17 cellular contexts compared by ENCODE assay signal in the genomic region with DNA sequence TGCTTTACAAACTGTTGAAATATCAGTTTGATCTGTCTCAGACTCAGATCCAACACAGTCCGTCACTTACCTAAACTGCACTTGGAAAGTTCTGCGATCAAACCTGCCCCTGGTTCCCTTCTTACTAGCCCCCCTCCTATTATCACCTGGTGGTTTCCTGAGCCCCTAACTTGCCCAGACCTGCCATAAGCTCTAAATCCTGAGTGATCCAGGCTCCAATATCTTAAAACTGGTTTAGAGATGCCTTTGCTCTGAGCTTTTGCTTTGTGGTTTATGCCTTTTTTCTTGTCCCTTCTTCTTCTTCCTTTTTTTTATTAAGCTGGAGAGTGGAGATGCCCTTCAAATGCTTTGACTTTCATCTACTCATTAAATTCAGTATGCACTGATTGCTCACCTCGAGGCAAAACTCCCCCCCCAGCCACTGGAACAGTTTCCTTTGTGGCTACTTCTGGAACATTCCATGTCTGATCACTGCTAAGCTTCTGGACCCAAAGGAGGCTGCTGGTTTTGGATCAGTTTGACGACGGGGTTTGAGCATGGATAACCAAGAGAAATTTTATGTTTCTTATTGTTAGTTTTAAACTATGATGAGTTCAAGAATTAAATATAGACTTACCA. TPM values are rescaled to one million over a fixed set of nuclear protein-coding genes. Genes with fewer than 3 reads are reported as not detected.
DNase-seq lines count a peak whose midpoint lies in the region; ATAC-seq, FAIRE-seq and TF ChIP-seq lines count a peak whose summit lies in the region.
"Had no signal": no experiment of that assay in that cellular context is flagged by ENCODE, and none has a peak within 500 bp of the region (broad histone marks: within the 10 kb centered on the region; RNA-seq: fewer than 3 reads in every experiment).

No MANE protein-coding gene starts in this region.

- H3K27me3 Mint-ChIP-seq in type B pancreatic cell = peaks cover 17% of the 10 kb centered on the region
- H3K27me3 Mint-ChIP-seq in activated CD4-positive, alpha-beta memory T cell treated with anti-CD3 and anti-CD28 coated beads, Interleukin-2, amount 10 ng/mL, durations not matched to agents 7 days and 5 days = peaks cover 27% of the 10 kb centered on the region

- H3K4me3 ChIP-seq in HUES6 (ENCODE audit: low read depth, low read length) = no peak overlapping the region
- H3K4me3 ChIP-seq in K562 = no peak overlapping the region
- H3K4me3 ChIP-seq: PC-9, SK-N-MC had no signal

- peaks cover 13% of the 10 kb centered on the region for H3K4me1 Mint-ChIP-seq in type B pancreatic cell (ENCODE audit: unreplicated experiment)
- peaks cover 8% of the 10 kb centered on the region for H3K4me1 Mint-ChIP-seq in activated CD4-positive, alpha-beta memory T cell treated with anti-CD3 and anti-CD28 coated beads, Interleukin-2, amount 10 ng/mL, durations not matched to agents 7 days and 5 days

- TF ChIP-seq POLR2A in K562 (conservative IDR thresholded peaks at IDR 0.05) = no peak

- BruUV-seq in K562 (replicated peaks; lab: Mats Ljungman, UMichigan) = no TSS peak

- no peak overlapping the region for H2AFZ ChIP-seq in K562 (ENCODE audit: low read depth, low read length)
- H2AFZ ChIP-seq: PC-9 had no signal

- no peaks in the 10 kb centered on the region for H3K9me1 ChIP-seq in K562 (ENCODE audit: control insufficient read depth, insufficient read depth, low read length)

- CTCF ChIA-PET in K562 (lab: Yijun Ruan, JAX; ENCODE audit: low intra/inter-chr PET ratio) = no interaction called here
- CTCF ChIA-PET in activated CD4-positive, alpha-beta memory T cell treated with anti-CD3 and anti-CD28 coated beads, Interleukin-2, amount 10 ng/mL, durations not matched to agents 7 days and 5 days (lab: Charles Lee) = interaction anchor here (0.7 to 3.5 kb wide), 3 partner anchors 11 to 130 kb away, joined by 3 to 20 read pairs (median 15); no protein-coding TSS in a partner anchor

- H3K4me1 ChIP-seq in HUES6 (ENCODE audit: control insufficient read depth, insufficient read depth, low read length) (peaks cover 23% of the 10 kb centered on the region), K562 (replicated peaks in 1 of 2; ENCODE audit: control insufficient read depth in 2 of 2, insufficient read depth in 2 of 2, low read length in 2 of 2) (peaks cover 4 to 18% of the 10 kb centered on the region in 2 experiments; a peak in 3 of 5 replicates)

- peak overlapping the region; percentile 96; the same call in 1 of the 2 replicates for H3K27ac ChIP-seq in HUES6 (ENCODE audit: low read depth, low read length)
- no peak overlapping the region for H3K27ac ChIP-seq in K562 (ENCODE audit: extremely low read depth, low read depth, low read length)
- H3K27ac ChIP-seq: C4-2B, PC-9, SK-N-MC had no signal

- no peaks in the 10 kb centered on the region for H3K36me3 ChIP-seq in HUES6 (ENCODE audit: control insufficient read depth, insufficient read depth, low read length)
- H3K36me3 ChIP-seq in K562 (ENCODE audit: control insufficient read depth, insufficient read depth, low read length) = no peaks in the 10 kb centered on the region

- H4K20me1 ChIP-seq in K562 (replicated peaks; ENCODE audit: control insufficient read depth, insufficient read depth, low read length) = no peaks in the 10 kb centered on the region

- TF ChIP-seq CTCF in K562 (IDR thresholded peaks at IDR 0.05 in 2 of 3, conservative IDR thresholded peaks at IDR 0.05 in 1 of 3; ENCODE audit: insufficient read depth in 2 of 3, low read depth in 1 of 3, low read length in 3 of 3) = no peak
- TF ChIP-seq CTCF in type B pancreatic cell (conservative IDR thresholded peaks at IDR 0.05) = no peak

- H3K27me3 ChIP-seq in HUES6 (ENCODE audit: control insufficient read depth, insufficient read depth, low read length) (no peaks in the 10 kb centered on the region), K562 (ENCODE audit: control insufficient read depth in 2 of 2, insufficient read depth in 2 of 2, low read length in 2 of 2) (no peaks in the 10 kb centered on the region; a peak in 1 of 5 replicates)

- no peak overlapping the region for H3K4me2 ChIP-seq in K562 (ENCODE audit: insufficient read depth, low read length)
- H3K4me2 ChIP-seq: PC-9 had no signal

- peak overlapping the region; percentile 44 for H3K4me3 Mint-ChIP-seq in type B pancreatic cell
- no peak overlapping the region for H3K4me3 Mint-ChIP-seq in activated CD4-positive, alpha-beta memory T cell treated with anti-CD3 and anti-CD28 coated beads, Interleukin-2, amount 10 ng/mL, durations not matched to agents 7 days and 5 days

- no peak for TF ChIP-seq RAD21 in K562 (CRISPR knock-in tag; conservative IDR thresholded peaks at IDR 0.05 in 1 of 2, IDR thresholded peaks at IDR 0.05 in 1 of 2)

- POLR2A ChIA-PET in K562 (lab: Yijun Ruan, JAX) = interaction anchor here (0.8 kb wide), 1 partner anchor 63 kb away, joined by 3 read pairs; no protein-coding TSS in a partner anchor
- POLR2A ChIA-PET in activated CD4-positive, alpha-beta memory T cell treated with anti-CD3 and anti-CD28 coated beads, Interleukin-2, amount 10 ng/mL, durations not matched to agents 7 days and 5 days (lab: Charles Lee) = interaction anchor here (0.6 kb wide), 1 partner anchor 278 kb away, joined by 3 read pairs; no protein-coding TSS in a partner anchor

- peaks cover 4% of the 10 kb centered on the region; the same call in 2 of the 3 replicates for H3K79me2 ChIP-seq in K562 (ENCODE audit: control insufficient read depth, insufficient read depth, low read length)

- H3K27ac Mint-ChIP-seq in type B pancreatic cell = peak overlapping the region; percentile 64
- H3K27ac Mint-ChIP-seq in activated CD4-positive, alpha-beta memory T cell treated with anti-CD3 and anti-CD28 coated beads, Interleukin-2, amount 10 ng/mL, durations not matched to agents 7 days and 5 days = no peak overlapping the region

- no peaks in the 10 kb centered on the region for H3K9me3 ChIP-seq in HUES6 (ENCODE audit: control insufficient read depth, insufficient read depth, low read depth, low read length)
- H3K9me3 ChIP-seq in K562 (replicated peaks; ENCODE audit: control insufficient read depth, insufficient read depth, low read depth, low read length) = no peaks in the 10 kb centered on the region

- no peaks in the 10 kb centered on the region for H3K9me3 Mint-ChIP-seq in type B pancreatic cell
- no peaks in the 10 kb centered on the region for H3K9me3 Mint-ChIP-seq in activated CD4-positive, alpha-beta memory T cell treated with anti-CD3 and anti-CD28 coated beads, Interleukin-2, amount 10 ng/mL, durations not matched to agents 7 days and 5 days

- peak; percentile 11 for FAIRE-seq in K562 (lab: Jason Lieb, UNC)

- DNase-seq in K562 (ENCODE audit: extremely low read depth in 1 of 4, low spot score in 3 of 4) (no peak), mesenteric fat pad (ENCODE audit: low spot score) (peak; percentile 53), type B pancreatic cell (ENCODE audit: extremely low spot score, unreplicated experiment) (no peak), G401 (ENCODE audit: low spot score) (no peak)
- no peak for DNase-seq in activated CD4-positive, alpha-beta memory T cell treated with anti-CD3 and anti-CD28 coated beads, Interleukin-2, amount 10 ng/mL, durations not matched to agents 7 days and 5 days
- DNase-seq: DMS153, HCEC 1CT, KBM-7, NCI-H1436, NCI-H2029 treated with DMSO at 0.1 percent for 48 hours, NCI-H510A, NCI-H82, PC-9 had no signal

- 51% methylated on average over 5 of the region's 5 CpGs for whole genome bisulfite sequencing in K562 (ENCODE audit: insufficient coverage, low coverage, missing lambda C conversion rate)

- peak overlapping the region; percentile 18 for H3K9ac ChIP-seq in HUES6 (ENCODE audit: low read length)
- H3K9ac ChIP-seq in K562 (ENCODE audit: insufficient read depth in 1 of 2, low read depth in 2 of 2, low read length in 2 of 2) = no peak overlapping the region

- in situ Hi-C loops in K562 (cut with MboI) = no loop called here
- in situ Hi-C loops in G401 (cut with HindIII; ENCODE audit: low sequenced_read_pairs) = loop anchor here (10.0 kb wide), 1 partner anchor 126 kb away; no protein-coding TSS in a partner anchor

- intact Hi-C loops in K562 (cut with micrococcal nuclease) = no loop called here

- no peaks in the 10 kb centered on the region for H3K36me3 Mint-ChIP-seq in type B pancreatic cell
- no peaks in the 10 kb centered on the region for H3K36me3 Mint-ChIP-seq in activated CD4-positive, alpha-beta memory T cell treated with anti-CD3 and anti-CD28 coated beads, Interleukin-2, amount 10 ng/mL, durations not matched to agents 7 days and 5 days (ENCODE audit: low read depth)

- ATAC-seq in K562 (no peak), GM18868 (IDR thresholded peaks at IDR 0.05; ENCODE audit: unreplicated experiment) (no peak)

- TF ChIP-seq EP300 in K562 (IDR thresholded peaks at IDR 0.05; ENCODE audit: low read length) = no peak

RNA-seq across cellular contexts. Expression of a gene that starts 3.5 kb away (rescaled TPM):
- total RNA-seq in K562 (2011; cell fraction: chromatin; rRNA removed; ENCODE audit: low replicate concordance) = 44.6 and 111 TPM in 2 replicates
- 156 and 174 TPM in 2 replicates for total RNA-seq in K562 (2011; cell fraction: nucleolus; rRNA removed)
- total RNA-seq in K562 (2011; cell fraction: nucleoplasm; rRNA removed) = 97.9 and 116 TPM in 2 replicates
- 16.2 and 23.0 TPM in 2 replicates for total RNA-seq in K562 (2014; rRNA removed)
- total RNA-seq in K562 (2014; rRNA removed; fragmentation: Illumina TruSeq; extraction: Trizol) = 5.0 and 7.3 TPM in 2 replicates
- total RNA-seq in K562 (2015; rRNA removed; fragmentation: Illumina TruSeq; extraction: Trizol) = 2.1 and 2.6 TPM in 2 replicates
- total RNA-seq in K562 (2021) = 17.3 and 23.4 TPM in 2 replicates
- polyA plus RNA-seq in K562 (2011; rRNA removed) = 32.7 and 46.8 TPM in 2 replicates
- polyA plus RNA-seq in K562 (2011; cell fraction: cytosol; rRNA removed) = 32.7 and 54.9 TPM in 2 replicates
- 27.1 and 62.6 TPM in 2 replicates for polyA plus RNA-seq in K562 (2011; cell fraction: nucleus; rRNA removed)
- 14.7 and 25.7 TPM in 2 replicates for polyA plus RNA-seq in K562 (2012)
- polyA plus RNA-seq in K562 (2014; fragmentation: Illumina TruSeq; extraction: Trizol) = 9.9 and 13.4 TPM in 2 replicates
- 1 to 10 TPM; 1.7 to 2.3 TPM for polyA plus RNA-seq in K562 (2014; fragmentation: Nextera tagmentation; extraction: Ambion mirVana)
- 13.6 and 16.4 TPM in 2 replicates for polyA plus RNA-seq in K562 (2014; rRNA removed)
- 21.7 and 62.1 TPM in 2 replicates for polyA minus RNA-seq in K562 (2011; rRNA and poly(A)+ RNA removed)
- polyA minus RNA-seq in K562 (2011; cell fraction: cytosol; rRNA and poly(A)+ RNA removed) = 25.3 and 52.3 TPM in 2 replicates
- polyA minus RNA-seq in K562 (2011; cell fraction: nucleus; rRNA and poly(A)+ RNA removed) = 20.0 and 20.7 TPM in 2 replicates
- 339 TPM for total RNA-seq in mesenteric fat pad
- total RNA-seq in type B pancreatic cell (ENCODE audit: low replicate concordance) = 46.0 and 70.7 TPM in 2 replicates
- 47.2 and 80.4 TPM in 2 replicates for total RNA-seq in G401 (2014; rRNA removed; shearing (Covaris generic))
- total RNA-seq in activated CD4-positive, alpha-beta memory T cell treated with anti-CD3 and anti-CD28 coated beads, Interleukin-2, amount 10 ng/mL, durations not matched to agents 7 days and 5 days = under 1 TPM; 0.05 to 0.40 TPM

RNA-seq across cellular contexts. Expression of a gene that starts 43.9 kb away (rescaled TPM):
- not detected in 2 replicates for total RNA-seq in K562 (2011; cell fraction: chromatin; rRNA removed; ENCODE audit: low replicate concordance)
- not detected in 2 replicates for total RNA-seq in K562 (2011; cell fraction: nucleolus; rRNA removed)
- total RNA-seq in K562 (2011; cell fraction: nucleoplasm; rRNA removed) = not detected in 2 replicates
- total RNA-seq in K562 (2014; rRNA removed) (not detected in 2 replicates), K562 (2014; rRNA removed; fragmentation: Illumina TruSeq; extraction: Trizol) (not detected in 2 replicates), K562 (2015; rRNA removed; fragmentation: Illumina TruSeq; extraction: Trizol) (not detected in 2 replicates), K562 (2021) (0.09 TPM in 2 replicates), mesenteric fat pad (0.58 TPM), type B pancreatic cell (ENCODE audit: low replicate concordance) (38.3 and 92.6 TPM in 2 replicates)
- polyA plus RNA-seq in K562 (2011; rRNA removed) (not detected in 2 replicates), K562 (2014; fragmentation: Illumina TruSeq; extraction: Trizol) (not detected in 2 replicates), K562 (2014; fragmentation: Nextera tagmentation; extraction: Ambion mirVana) (not detected), K562 (2014; rRNA removed) (not detected in 2 replicates)
- not detected in 2 replicates for polyA plus RNA-seq in K562 (2011; cell fraction: cytosol; rRNA removed)
- not detected in 2 replicates for polyA plus RNA-seq in K562 (2011; cell fraction: nucleus; rRNA removed)
- not detected in 2 replicates for polyA plus RNA-seq in K562 (2012)
- polyA minus RNA-seq in K562 (2011; rRNA and poly(A)+ RNA removed) = not detected in 2 replicates
- polyA minus RNA-seq in K562 (2011; cell fraction: cytosol; rRNA and poly(A)+ RNA removed) = not detected in 2 replicates
- not detected in 2 replicates for polyA minus RNA-seq in K562 (2011; cell fraction: nucleus; rRNA and poly(A)+ RNA removed)
- total RNA-seq in G401 (2014; rRNA removed; shearing (Covaris generic)) = not detected in 2 replicates
- not detected for total RNA-seq in activated CD4-positive, alpha-beta memory T cell treated with anti-CD3 and anti-CD28 coated beads, Interleukin-2, amount 10 ng/mL, durations not matched to agents 7 days and 5 days
- total RNA-seq: PC-9 had no signal

Comparison
In these comparisons a context has a peak if more than half of its experiments do, and no peak if none do; other contexts are left out.
1. RNA of a gene that starts 43.9 kb away (total RNA-seq): 38.3 to 92.6 TPM in type B pancreatic cell; 0.58 TPM in mesenteric fat pad (single experiment), not detected in activated CD4-positive, alpha-beta memory T cell treated with anti-CD3 and anti-CD28 coated beads, Interleukin-2, amount 10 ng/mL, durations not matched to agents 7 days and 5 days, 0.09 TPM in K562 and not detected in G401; every median in the first group is over 10 times any median in the second.